ENCODE assay signal across 16 cellular contexts in the genomic region with DNA sequence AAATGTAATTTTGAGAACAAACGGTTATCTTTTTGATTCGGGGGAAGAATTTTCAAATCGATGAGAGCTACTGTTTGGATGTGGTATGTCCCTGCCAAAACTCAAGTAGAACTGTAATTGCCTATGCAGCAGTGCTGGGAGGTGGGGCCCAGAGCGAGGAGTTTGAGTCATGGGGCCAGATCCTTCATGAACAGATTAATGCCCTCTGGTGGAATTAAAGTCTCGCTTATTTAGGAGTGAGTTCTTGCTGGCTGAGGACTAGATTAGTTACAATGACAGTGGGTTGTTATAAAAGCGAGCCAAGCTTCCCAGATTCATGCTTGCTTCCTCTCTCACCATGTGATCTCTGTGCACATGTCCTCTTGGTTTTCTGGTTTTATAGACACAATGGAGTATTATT. TPM values are rescaled to one million over a fixed set of nuclear protein-coding genes. Genes with fewer than 3 reads are reported as not detected.
"Had no signal": no experiment of that assay in that cellular context is flagged by ENCODE, and none has a peak within 500 bp of the region (broad histone marks: within the 10 kb centered on the region; RNA-seq: fewer than 3 reads in every experiment).

No MANE protein-coding gene starts in this region.

- H3K36me3 ChIP-seq: adrenal gland, lower lobe of right lung, neutrophil, right atrium auricular region, thyroid gland, uterus had no signal

- H3K4me1 Mint-ChIP-seq: naive B cell; stimulated activated effector memory CD8-positive, alpha-beta T cell treated with anti-CD3 and anti-CD28 coated beads, Interleukin-12 subunit alpha, Interleukin-12 subunit beta, amount 100 ng/mL, for 72 hours had no signal

- H3K27me3 ChIP-seq: adrenal gland, neutrophil, right atrium auricular region, thyroid gland, uterus had no signal

- H3K4me1 ChIP-seq: adrenal gland, lower lobe of right lung, thyroid gland, uterus had no signal

- H3K27me3 Mint-ChIP-seq: naive B cell had no signal

- H3K4me3 Mint-ChIP-seq: naive B cell; stimulated activated effector memory CD8-positive, alpha-beta T cell treated with anti-CD3 and anti-CD28 coated beads, Interleukin-12 subunit alpha, Interleukin-12 subunit beta, amount 100 ng/mL, for 72 hours had no signal

- H3K4me3 ChIP-seq: adrenal gland, lower lobe of right lung, right atrium auricular region, smooth muscle cell, thyroid gland, uterus had no signal

- H3K9me3 ChIP-seq: adrenal gland, lower lobe of right lung, neutrophil, right atrium auricular region, thyroid gland, uterus had no signal

- ATAC-seq: lower lobe of right lung; stimulated activated effector memory CD8-positive, alpha-beta T cell treated with anti-CD3 and anti-CD28 coated beads, Interleukin-12 subunit alpha, Interleukin-12 subunit beta, amount 100 ng/mL, for 72 hours had no signal

- H3K4me2 ChIP-seq: smooth muscle cell had no signal

- H3K27ac ChIP-seq: adrenal gland, lower lobe of right lung, neutrophil, right atrium auricular region, thyroid gland, uterus had no signal

- H3K27ac Mint-ChIP-seq: naive B cell; stimulated activated effector memory CD8-positive, alpha-beta T cell treated with anti-CD3 and anti-CD28 coated beads, Interleukin-12 subunit alpha, Interleukin-12 subunit beta, amount 100 ng/mL, for 72 hours had no signal

- H3K36me3 Mint-ChIP-seq: naive B cell; stimulated activated effector memory CD8-positive, alpha-beta T cell treated with anti-CD3 and anti-CD28 coated beads, Interleukin-12 subunit alpha, Interleukin-12 subunit beta, amount 100 ng/mL, for 72 hours had no signal

- DNase-seq: activated CD4-positive, alpha-beta T cell treated with anti-CD3 and anti-CD28 coated beads for 48 hours; activated naive CD4-positive, alpha-beta T cell treated with anti-CD3 and anti-CD28 coated beads, Interleukin-2, amount 50 U/mL, for 16 hours; activated T-cell treated with anti-CD3 and anti-CD28 coated beads for 4 hours; adrenal gland; lower lobe of right lung; naive B cell; thyroid gland; uterus had no signal

RNA-seq across cellular contexts. Expression of gene PRR20A, which starts 11.8 kb away (rescaled TPM):
- total RNA-seq: activated CD8-positive, alpha-beta memory T cell treated with anti-CD3 and anti-CD28 coated beads for 36 hours; adrenal gland; cardiac septum; fibroblast of lung; frontal cortex; lower lobe of right lung; right atrium auricular region; smooth muscle cell; thyroid gland; uterus had no signal

RNA-seq across cellular contexts. Expression of gene PRR20B, which starts 18.4 kb away (rescaled TPM):
- total RNA-seq: activated CD8-positive, alpha-beta memory T cell treated with anti-CD3 and anti-CD28 coated beads for 36 hours; adrenal gland; cardiac septum; fibroblast of lung; frontal cortex; lower lobe of right lung; right atrium auricular region; smooth muscle cell; thyroid gland; uterus had no signal

RNA-seq across cellular contexts. Expression of gene PRR20C, which starts 25.0 kb away (rescaled TPM):
- total RNA-seq: activated CD8-positive, alpha-beta memory T cell treated with anti-CD3 and anti-CD28 coated beads for 36 hours; adrenal gland; cardiac septum; fibroblast of lung; frontal cortex; lower lobe of right lung; right atrium auricular region; smooth muscle cell; thyroid gland; uterus had no signal

RNA-seq across cellular contexts. Expression of gene PRR20D, which starts 31.5 kb away (rescaled TPM):
- total RNA-seq: activated CD8-positive, alpha-beta memory T cell treated with anti-CD3 and anti-CD28 coated beads for 36 hours; adrenal gland; cardiac septum; fibroblast of lung; frontal cortex; lower lobe of right lung; right atrium auricular region; smooth muscle cell; thyroid gland; uterus had no signal

RNA-seq across cellular contexts. Expression of gene PRR20E, which starts 38.1 kb away (rescaled TPM):
- total RNA-seq: activated CD8-positive, alpha-beta memory T cell treated with anti-CD3 and anti-CD28 coated beads for 36 hours; adrenal gland; cardiac septum; fibroblast of lung; frontal cortex; lower lobe of right lung; right atrium auricular region; smooth muscle cell; thyroid gland; uterus had no signal
